Comparison of ENCODE assay signal across 1 cellular context in the genomic region with DNA sequence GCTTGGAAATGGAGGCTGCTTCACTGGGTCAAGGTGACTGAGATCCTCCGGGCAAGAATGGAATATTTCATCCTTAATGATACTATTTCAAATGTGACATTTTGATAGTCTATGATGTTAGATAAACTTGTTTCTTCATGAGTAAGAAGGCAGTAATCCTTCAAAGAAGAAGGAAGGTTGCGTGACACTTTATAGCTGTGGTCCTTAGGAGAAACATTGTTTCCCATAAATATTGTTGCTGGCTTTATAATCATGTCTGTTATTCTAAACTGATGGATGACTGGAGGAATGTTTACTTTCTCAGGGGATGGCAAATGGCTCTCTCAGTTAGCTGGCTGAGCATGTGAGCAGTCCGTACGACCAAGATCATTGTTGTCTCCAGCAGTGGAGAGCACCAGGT.
TF ChIP-seq lines count a peak whose summit lies in the region.

No MANE protein-coding gene starts in this region.

TF ChIP-seq in HEK293, 187 proteins besides CTCF, POLR2A, EP300 and RAD21 (continued from another document and continues in another):
- TF ChIP-seq, protein P1, sequence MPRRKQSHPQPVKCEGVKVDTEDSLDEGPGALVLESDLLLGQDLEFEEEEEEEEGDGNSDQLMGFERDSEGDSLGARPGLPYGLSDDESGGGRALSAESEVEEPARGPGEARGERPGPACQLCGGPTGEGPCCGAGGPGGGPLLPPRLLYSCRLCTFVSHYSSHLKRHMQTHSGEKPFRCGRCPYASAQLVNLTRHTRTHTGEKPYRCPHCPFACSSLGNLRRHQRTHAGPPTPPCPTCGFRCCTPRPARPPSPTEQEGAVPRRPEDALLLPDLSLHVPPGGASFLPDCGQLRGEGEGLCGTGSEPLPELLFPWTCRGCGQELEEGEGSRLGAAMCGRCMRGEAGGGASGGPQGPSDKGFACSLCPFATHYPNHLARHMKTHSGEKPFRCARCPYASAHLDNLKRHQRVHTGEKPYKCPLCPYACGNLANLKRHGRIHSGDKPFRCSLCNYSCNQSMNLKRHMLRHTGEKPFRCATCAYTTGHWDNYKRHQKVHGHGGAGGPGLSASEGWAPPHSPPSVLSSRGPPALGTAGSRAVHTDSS (tag by site-specific recombination; IDR thresholded peaks at IDR 0.05) = no peak
- TF ChIP-seq ZNF510 (tag by site-specific recombination; IDR thresholded peaks at IDR 0.05; ENCODE audit: insufficient replicate concordance) (no peak), KLF10 (tag by site-specific recombination; IDR thresholded peaks at IDR 0.05) (peak; percentile 53; the same call in 1 of the 2 replicates), ZNF211 (tag by site-specific recombination; IDR thresholded peaks at IDR 0.05; ENCODE audit: low read depth) (no peak), GLI4 (tag by site-specific recombination; IDR thresholded peaks at IDR 0.05) (no peak), ZNF521 (tag by site-specific recombination; IDR thresholded peaks at IDR 0.05) (no peak), ZNF549 (tag by site-specific recombination; IDR thresholded peaks at IDR 0.05) (no peak), ZSCAN16 (tag by site-specific recombination; IDR thresholded peaks at IDR 0.05) (peak; percentile 57; the same call in 1 of the 2 replicates), ZNF350 (tag by site-specific recombination; IDR thresholded peaks at IDR 0.05) (peak; percentile 54; the same call in 1 of the 2 replicates), ZNF214 (tag by site-specific recombination; IDR thresholded peaks at IDR 0.05; ENCODE audit: borderline replicate concordance) (no peak), ZNF404 (tag by site-specific recombination; IDR thresholded peaks at IDR 0.05) (no peak), ZSCAN30 (tag by site-specific recombination; IDR thresholded peaks at IDR 0.05) (peak; percentile 89), ZNF768 (tag by site-specific recombination; IDR thresholded peaks at IDR 0.05) (no peak), ZBTB17 (tag by site-specific recombination; IDR thresholded peaks at IDR 0.05) (peak; percentile 42; the same call in 1 of the 2 replicates), ZNF843 (tag by site-specific recombination; IDR thresholded peaks at IDR 0.05) (peak; percentile 100), ZNF792 (tag by site-specific recombination; IDR thresholded peaks at IDR 0.05) (peak; percentile 77; the same call in 1 of the 2 replicates), SP7 (tag by site-specific recombination; IDR thresholded peaks at IDR 0.05) (peak; percentile 98), ZNF335 (tag by site-specific recombination; conservative IDR thresholded peaks at IDR 0.05) (peak; percentile 11; the same call in 1 of the 2 replicates), ZNF561 (tag by site-specific recombination; IDR thresholded peaks at IDR 0.05; ENCODE audit: borderline replicate concordance) (peak; percentile 89), ZNF311 (tag by site-specific recombination; IDR thresholded peaks at IDR 0.05; ENCODE audit: borderline replicate concordance) (no peak), SCRT2 (tag by site-specific recombination; IDR thresholded peaks at IDR 0.05) (no peak), ZNF571 (tag by site-specific recombination; IDR thresholded peaks at IDR 0.05) (no peak)
- TF ChIP-seq, protein P2, sequence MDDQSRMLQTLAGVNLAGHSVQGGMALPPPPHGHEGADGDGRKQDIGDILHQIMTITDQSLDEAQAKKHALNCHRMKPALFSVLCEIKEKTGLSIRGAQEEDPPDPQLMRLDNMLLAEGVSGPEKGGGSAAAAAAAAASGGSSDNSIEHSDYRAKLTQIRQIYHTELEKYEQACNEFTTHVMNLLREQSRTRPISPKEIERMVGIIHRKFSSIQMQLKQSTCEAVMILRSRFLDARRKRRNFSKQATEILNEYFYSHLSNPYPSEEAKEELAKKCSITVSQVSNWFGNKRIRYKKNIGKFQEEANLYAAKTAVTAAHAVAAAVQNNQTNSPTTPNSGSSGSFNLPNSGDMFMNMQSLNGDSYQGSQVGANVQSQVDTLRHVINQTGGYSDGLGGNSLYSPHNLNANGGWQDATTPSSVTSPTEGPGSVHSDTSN (CRISPR knock-in tag; IDR thresholded peaks at IDR 0.05) = no peak
- TF ChIP-seq, protein P3, sequence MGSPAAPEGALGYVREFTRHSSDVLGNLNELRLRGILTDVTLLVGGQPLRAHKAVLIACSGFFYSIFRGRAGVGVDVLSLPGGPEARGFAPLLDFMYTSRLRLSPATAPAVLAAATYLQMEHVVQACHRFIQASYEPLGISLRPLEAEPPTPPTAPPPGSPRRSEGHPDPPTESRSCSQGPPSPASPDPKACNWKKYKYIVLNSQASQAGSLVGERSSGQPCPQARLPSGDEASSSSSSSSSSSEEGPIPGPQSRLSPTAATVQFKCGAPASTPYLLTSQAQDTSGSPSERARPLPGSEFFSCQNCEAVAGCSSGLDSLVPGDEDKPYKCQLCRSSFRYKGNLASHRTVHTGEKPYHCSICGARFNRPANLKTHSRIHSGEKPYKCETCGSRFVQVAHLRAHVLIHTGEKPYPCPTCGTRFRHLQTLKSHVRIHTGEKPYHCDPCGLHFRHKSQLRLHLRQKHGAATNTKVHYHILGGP (tag by site-specific recombination; IDR thresholded peaks at IDR 0.05) = peak; percentile 88
- TF ChIP-seq, protein P4, sequence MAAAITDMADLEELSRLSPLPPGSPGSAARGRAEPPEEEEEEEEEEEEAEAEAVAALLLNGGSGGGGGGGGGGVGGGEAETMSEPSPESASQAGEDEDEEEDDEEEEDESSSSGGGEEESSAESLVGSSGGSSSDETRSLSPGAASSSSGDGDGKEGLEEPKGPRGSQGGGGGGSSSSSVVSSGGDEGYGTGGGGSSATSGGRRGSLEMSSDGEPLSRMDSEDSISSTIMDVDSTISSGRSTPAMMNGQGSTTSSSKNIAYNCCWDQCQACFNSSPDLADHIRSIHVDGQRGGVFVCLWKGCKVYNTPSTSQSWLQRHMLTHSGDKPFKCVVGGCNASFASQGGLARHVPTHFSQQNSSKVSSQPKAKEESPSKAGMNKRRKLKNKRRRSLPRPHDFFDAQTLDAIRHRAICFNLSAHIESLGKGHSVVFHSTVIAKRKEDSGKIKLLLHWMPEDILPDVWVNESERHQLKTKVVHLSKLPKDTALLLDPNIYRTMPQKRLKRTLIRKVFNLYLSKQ (tag by site-specific recombination; IDR thresholded peaks at IDR 0.05; ENCODE audit: borderline replicate concordance) = peak; percentile 12; the same call in 1 of the 2 replicates
- TF ChIP-seq, protein P5, sequence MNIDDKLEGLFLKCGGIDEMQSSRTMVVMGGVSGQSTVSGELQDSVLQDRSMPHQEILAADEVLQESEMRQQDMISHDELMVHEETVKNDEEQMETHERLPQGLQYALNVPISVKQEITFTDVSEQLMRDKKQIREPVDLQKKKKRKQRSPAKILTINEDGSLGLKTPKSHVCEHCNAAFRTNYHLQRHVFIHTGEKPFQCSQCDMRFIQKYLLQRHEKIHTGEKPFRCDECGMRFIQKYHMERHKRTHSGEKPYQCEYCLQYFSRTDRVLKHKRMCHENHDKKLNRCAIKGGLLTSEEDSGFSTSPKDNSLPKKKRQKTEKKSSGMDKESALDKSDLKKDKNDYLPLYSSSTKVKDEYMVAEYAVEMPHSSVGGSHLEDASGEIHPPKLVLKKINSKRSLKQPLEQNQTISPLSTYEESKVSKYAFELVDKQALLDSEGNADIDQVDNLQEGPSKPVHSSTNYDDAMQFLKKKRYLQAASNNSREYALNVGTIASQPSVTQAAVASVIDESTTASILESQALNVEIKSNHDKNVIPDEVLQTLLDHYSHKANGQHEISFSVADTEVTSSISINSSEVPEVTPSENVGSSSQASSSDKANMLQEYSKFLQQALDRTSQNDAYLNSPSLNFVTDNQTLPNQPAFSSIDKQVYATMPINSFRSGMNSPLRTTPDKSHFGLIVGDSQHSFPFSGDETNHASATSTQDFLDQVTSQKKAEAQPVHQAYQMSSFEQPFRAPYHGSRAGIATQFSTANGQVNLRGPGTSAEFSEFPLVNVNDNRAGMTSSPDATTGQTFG (tag by site-specific recombination; IDR thresholded peaks at IDR 0.05; ENCODE audit: borderline replicate concordance) = no peak
- TF ChIP-seq, protein P6, sequence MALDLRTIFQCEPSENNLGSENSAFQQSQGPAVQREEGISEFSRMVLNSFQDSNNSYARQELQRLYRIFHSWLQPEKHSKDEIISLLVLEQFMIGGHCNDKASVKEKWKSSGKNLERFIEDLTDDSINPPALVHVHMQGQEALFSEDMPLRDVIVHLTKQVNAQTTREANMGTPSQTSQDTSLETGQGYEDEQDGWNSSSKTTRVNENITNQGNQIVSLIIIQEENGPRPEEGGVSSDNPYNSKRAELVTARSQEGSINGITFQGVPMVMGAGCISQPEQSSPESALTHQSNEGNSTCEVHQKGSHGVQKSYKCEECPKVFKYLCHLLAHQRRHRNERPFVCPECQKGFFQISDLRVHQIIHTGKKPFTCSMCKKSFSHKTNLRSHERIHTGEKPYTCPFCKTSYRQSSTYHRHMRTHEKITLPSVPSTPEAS (tag by site-specific recombination; IDR thresholded peaks at IDR 0.05) = 0 out of 2 replicates have a peak, but pooled peaks have one; percentile 45
- TF ChIP-seq, protein P7, sequence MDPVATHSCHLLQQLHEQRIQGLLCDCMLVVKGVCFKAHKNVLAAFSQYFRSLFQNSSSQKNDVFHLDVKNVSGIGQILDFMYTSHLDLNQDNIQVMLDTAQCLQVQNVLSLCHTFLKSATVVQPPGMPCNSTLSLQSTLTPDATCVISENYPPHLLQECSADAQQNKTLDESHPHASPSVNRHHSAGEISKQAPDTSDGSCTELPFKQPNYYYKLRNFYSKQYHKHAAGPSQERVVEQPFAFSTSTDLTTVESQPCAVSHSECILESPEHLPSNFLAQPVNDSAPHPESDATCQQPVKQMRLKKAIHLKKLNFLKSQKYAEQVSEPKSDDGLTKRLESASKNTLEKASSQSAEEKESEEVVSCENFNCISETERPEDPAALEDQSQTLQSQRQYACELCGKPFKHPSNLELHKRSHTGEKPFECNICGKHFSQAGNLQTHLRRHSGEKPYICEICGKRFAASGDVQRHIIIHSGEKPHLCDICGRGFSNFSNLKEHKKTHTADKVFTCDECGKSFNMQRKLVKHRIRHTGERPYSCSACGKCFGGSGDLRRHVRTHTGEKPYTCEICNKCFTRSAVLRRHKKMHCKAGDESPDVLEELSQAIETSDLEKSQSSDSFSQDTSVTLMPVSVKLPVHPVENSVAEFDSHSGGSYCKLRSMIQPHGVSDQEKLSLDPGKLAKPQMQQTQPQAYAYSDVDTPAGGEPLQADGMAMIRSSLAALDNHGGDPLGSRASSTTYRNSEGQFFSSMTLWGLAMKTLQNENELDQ (tag by site-specific recombination; IDR thresholded peaks at IDR 0.05; ENCODE audit: low read depth) = 0 out of 2 replicates have a peak, but pooled peaks have one; percentile 37
- TF ChIP-seq, protein P8, sequence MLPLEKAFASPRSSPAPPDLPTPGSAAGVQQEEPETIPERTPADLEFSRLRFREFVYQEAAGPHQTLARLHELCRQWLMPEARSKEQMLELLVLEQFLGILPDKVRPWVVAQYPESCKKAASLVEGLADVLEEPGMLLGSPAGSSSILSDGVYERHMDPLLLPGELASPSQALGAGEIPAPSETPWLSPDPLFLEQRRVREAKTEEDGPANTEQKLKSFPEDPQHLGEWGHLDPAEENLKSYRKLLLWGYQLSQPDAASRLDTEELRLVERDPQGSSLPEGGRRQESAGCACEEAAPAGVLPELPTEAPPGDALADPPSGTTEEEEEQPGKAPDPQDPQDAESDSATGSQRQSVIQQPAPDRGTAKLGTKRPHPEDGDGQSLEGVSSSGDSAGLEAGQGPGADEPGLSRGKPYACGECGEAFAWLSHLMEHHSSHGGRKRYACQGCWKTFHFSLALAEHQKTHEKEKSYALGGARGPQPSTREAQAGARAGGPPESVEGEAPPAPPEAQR (tag by site-specific recombination; IDR thresholded peaks at IDR 0.05) = peak; percentile 79; the same call in 1 of the 2 replicates
- TF ChIP-seq, protein P9, sequence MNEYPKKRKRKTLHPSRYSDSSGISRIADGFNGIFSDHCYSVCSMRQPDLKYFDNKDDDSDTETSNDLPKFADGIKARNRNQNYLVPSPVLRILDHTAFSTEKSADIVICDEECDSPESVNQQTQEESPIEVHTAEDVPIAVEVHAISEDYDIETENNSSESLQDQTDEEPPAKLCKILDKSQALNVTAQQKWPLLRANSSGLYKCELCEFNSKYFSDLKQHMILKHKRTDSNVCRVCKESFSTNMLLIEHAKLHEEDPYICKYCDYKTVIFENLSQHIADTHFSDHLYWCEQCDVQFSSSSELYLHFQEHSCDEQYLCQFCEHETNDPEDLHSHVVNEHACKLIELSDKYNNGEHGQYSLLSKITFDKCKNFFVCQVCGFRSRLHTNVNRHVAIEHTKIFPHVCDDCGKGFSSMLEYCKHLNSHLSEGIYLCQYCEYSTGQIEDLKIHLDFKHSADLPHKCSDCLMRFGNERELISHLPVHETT (tag by site-specific recombination; IDR thresholded peaks at IDR 0.05) = peak; percentile 92; the same call in 1 of the 2 replicates
- TF ChIP-seq, protein P10, sequence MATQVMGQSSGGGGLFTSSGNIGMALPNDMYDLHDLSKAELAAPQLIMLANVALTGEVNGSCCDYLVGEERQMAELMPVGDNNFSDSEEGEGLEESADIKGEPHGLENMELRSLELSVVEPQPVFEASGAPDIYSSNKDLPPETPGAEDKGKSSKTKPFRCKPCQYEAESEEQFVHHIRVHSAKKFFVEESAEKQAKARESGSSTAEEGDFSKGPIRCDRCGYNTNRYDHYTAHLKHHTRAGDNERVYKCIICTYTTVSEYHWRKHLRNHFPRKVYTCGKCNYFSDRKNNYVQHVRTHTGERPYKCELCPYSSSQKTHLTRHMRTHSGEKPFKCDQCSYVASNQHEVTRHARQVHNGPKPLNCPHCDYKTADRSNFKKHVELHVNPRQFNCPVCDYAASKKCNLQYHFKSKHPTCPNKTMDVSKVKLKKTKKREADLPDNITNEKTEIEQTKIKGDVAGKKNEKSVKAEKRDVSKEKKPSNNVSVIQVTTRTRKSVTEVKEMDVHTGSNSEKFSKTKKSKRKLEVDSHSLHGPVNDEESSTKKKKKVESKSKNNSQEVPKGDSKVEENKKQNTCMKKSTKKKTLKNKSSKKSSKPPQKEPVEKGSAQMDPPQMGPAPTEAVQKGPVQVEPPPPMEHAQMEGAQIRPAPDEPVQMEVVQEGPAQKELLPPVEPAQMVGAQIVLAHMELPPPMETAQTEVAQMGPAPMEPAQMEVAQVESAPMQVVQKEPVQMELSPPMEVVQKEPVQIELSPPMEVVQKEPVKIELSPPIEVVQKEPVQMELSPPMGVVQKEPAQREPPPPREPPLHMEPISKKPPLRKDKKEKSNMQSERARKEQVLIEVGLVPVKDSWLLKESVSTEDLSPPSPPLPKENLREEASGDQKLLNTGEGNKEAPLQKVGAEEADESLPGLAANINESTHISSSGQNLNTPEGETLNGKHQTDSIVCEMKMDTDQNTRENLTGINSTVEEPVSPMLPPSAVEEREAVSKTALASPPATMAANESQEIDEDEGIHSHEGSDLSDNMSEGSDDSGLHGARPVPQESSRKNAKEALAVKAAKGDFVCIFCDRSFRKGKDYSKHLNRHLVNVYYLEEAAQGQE (tag by site-specific recombination; IDR thresholded peaks at IDR 0.05) = peak; percentile 45
